In genomic region chr12:42125372-42125767, GRCh38 we compare ENCODE assay signal across 17 cellular contexts. TPM values are rescaled to one million over a fixed set of nuclear protein-coding genes. Genes with fewer than 3 reads are reported as not detected.
DNase-seq lines count a peak whose midpoint lies in the region; ATAC-seq, FAIRE-seq and TF ChIP-seq lines count a peak whose summit lies in the region.
"Had no signal": no experiment of that assay in that cellular context is flagged by ENCODE, and none has a peak within 500 bp of the region (broad histone marks: within the 10 kb centered on the region; RNA-seq: fewer than 3 reads in every experiment).

No MANE protein-coding gene starts in this region.

- H3K27ac ChIP-seq in A549 (peak overlapping the region in 1 of 2 experiments; percentile 29; a peak in 2 of 6 replicates), GM23338 (ENCODE audit: low read depth) (no peak overlapping the region), endodermal cell (ENCODE audit: low read depth, low read length) (no peak overlapping the region), adrenal gland (no peak overlapping the region)
- H3K27ac ChIP-seq: SK-N-MC had no signal

- H3K4me2 ChIP-seq in A549 (peak overlapping the region; percentile 40), GM23338 (0 out of 2 replicates have a peak overlapping the region, but pooled peaks have one; percentile 21)

- no peaks in the 10 kb centered on the region for H3F3A ChIP-seq in GM23338 (replicated peaks; ENCODE audit: low read depth)

- H3K4me3 Mint-ChIP-seq in GM23338 (no peak overlapping the region), endodermal cell (no peak overlapping the region)
- H3K4me3 Mint-ChIP-seq: activated naive CD8-positive, alpha-beta T cell; stimulated activated naive CD8-positive, alpha-beta T cell treated with anti-CD3 and anti-CD28 coated beads, Interleukin-15, amount 100 ng/mL, for 72 hours had no signal

- H3K27ac Mint-ChIP-seq in GM23338, result no peak overlapping the region
- no peak overlapping the region for H3K27ac Mint-ChIP-seq in endodermal cell
- H3K27ac Mint-ChIP-seq: stimulated activated naive CD8-positive, alpha-beta T cell treated with anti-CD3 and anti-CD28 coated beads, Interleukin-15, amount 100 ng/mL, for 72 hours had no signal

- H3K27me3 ChIP-seq in GM23338 (ENCODE audit: insufficient read depth), result no peaks in the 10 kb centered on the region
- no peaks in the 10 kb centered on the region for H3K27me3 ChIP-seq in endodermal cell (ENCODE audit: control insufficient read depth, insufficient read depth, low read length, poor library complexity, severe bottlenecking)
- no peaks in the 10 kb centered on the region for H3K27me3 ChIP-seq in adrenal gland

- no peaks in the 10 kb centered on the region for H3K36me3 ChIP-seq in GM23338 (ENCODE audit: insufficient read depth)
- no peaks in the 10 kb centered on the region for H3K36me3 ChIP-seq in endodermal cell (ENCODE audit: control insufficient read depth, insufficient read depth, low read length)
- no peaks in the 10 kb centered on the region for H3K36me3 ChIP-seq in adrenal gland (replicated peaks in 1 of 2)

- TF ChIP-seq EP300 in A549 (IDR thresholded peaks at IDR 0.05), result no peak

- H3K36me3 Mint-ChIP-seq in GM23338 (ENCODE audit: low read depth) (no peaks in the 10 kb centered on the region), endodermal cell (ENCODE audit: low read depth) (peaks cover 4% of the 10 kb centered on the region)

- H3K79me2 ChIP-seq in GM23338 (replicated peaks; ENCODE audit: insufficient read depth), result peaks cover 12% of the 10 kb centered on the region

- TF ChIP-seq RAD21 in A549 (conservative IDR thresholded peaks at IDR 0.05 in 1 of 2, IDR thresholded peaks at IDR 0.05 in 1 of 2), result no peak

- DNase-seq in A549 (ENCODE audit: low read depth in 1 of 2, low spot score in 1 of 2) (no peak), GM23338 (ENCODE audit: low spot score) (peak; percentile 35), NB4 (ENCODE audit: low read depth) (peak; percentile 32), endodermal cell (no peak), adrenal gland (no peak), GM19238 (ENCODE audit: insufficient read length, low spot score) (no peak), NCI-H2081 (lab: John Stamatoyannopoulos, UW) (no peak)
- DNase-seq: mesenchymal stem cell; NCI-H1105 treated with DMSO at 0.1 percent for 48 hours; NCI-H2227 treated with DMSO at 0.1 percent for 48 hours; stimulated activated naive CD8-positive, alpha-beta T cell treated with anti-CD3 and anti-CD28 coated beads, Interleukin-15, amount 100 ng/mL, for 72 hours had no signal

- no peaks in the 10 kb centered on the region for H3K9me2 ChIP-seq in GM23338 (ENCODE audit: insufficient read depth)

- intact Hi-C loops in adrenal gland (cut with DNase I), result loop anchor here in 1 of 2 donors (10.0 kb wide), 1 partner anchor 209 kb away; no protein-coding TSS in a partner anchor

- ATAC-seq in A549 (peak in 1 of 2 experiments; percentile 56; a peak in 3 of 6 replicates), GM23338 (peak; percentile 81), HG03354 (IDR thresholded peaks at IDR 0.05; ENCODE audit: poor library complexity, severe bottlenecking, unreplicated experiment) (no peak)
- ATAC-seq: stimulated activated naive CD8-positive, alpha-beta T cell treated with anti-CD3 and anti-CD28 coated beads, Interleukin-15, amount 100 ng/mL, for 72 hours had no signal

- H4K20me1 ChIP-seq in GM23338 (replicated peaks; ENCODE audit: insufficient read depth), result peaks cover 6% of the 10 kb centered on the region; the same call in 1 of the 2 replicates

- H3K4me3 ChIP-seq in A549, result no peak overlapping the region
- no peak overlapping the region for H3K4me3 ChIP-seq in GM23338
- H3K4me3 ChIP-seq in NB4 (ENCODE audit: low read depth, low read length), result no peak overlapping the region
- H3K4me3 ChIP-seq in endodermal cell (ENCODE audit: low read length), result peak overlapping the region; percentile 24
- no peak overlapping the region for H3K4me3 ChIP-seq in adrenal gland
- H3K4me3 ChIP-seq: SK-N-MC had no signal

- POLR2A ChIA-PET in A549 (lab: Yijun Ruan, JAX), result no interaction called here

- no peak for FAIRE-seq in A549 (lab: Jason Lieb, UNC)
- FAIRE-seq: bronchial epithelial cell, endometrium, frontal cortex had no signal

- WGBS in A549 (ENCODE audit: missing lambda C conversion rate), result 65% methylated on average over 1 of the region's 1 CpG
- WGBS in endodermal cell (ENCODE audit: insufficient coverage in 1 of 2, insufficient read length in 1 of 2), 2 experiments, result 9 to 14% methylated on average over 1 of the region's 1 CpG
- 45 to 68% (median 48%) methylated on average over 1 of the region's 1 CpG for WGBS in adrenal gland, 4 donors

- H3K27me3 Mint-ChIP-seq in GM23338 (ENCODE audit: insufficient read depth, low read depth, poor library complexity) (no peaks in the 10 kb centered on the region), endodermal cell (ENCODE audit: insufficient read depth) (no peaks in the 10 kb centered on the region)
- H3K27me3 Mint-ChIP-seq: activated naive CD8-positive, alpha-beta T cell; stimulated activated naive CD8-positive, alpha-beta T cell treated with anti-CD3 and anti-CD28 coated beads, Interleukin-15, amount 100 ng/mL, for 72 hours had no signal

- CTCF ChIA-PET in A549 (lab: Yijun Ruan, JAX), result interaction anchor here (0.9 to 4.4 kb wide), 6 partner anchors 21 to 247 kb away, joined by 3 to 14 read pairs (median 6); no protein-coding TSS in a partner anchor

- TF ChIP-seq CTCF in A549 (IDR thresholded peaks at IDR 0.05) (no peak), GM23338 (conservative IDR thresholded peaks at IDR 0.05; ENCODE audit: low read depth in 2 of 2) (no peak), NB4 (IDR thresholded peaks at IDR 0.05; ENCODE audit: low read depth, low read length) (no peak), endodermal cell (conservative IDR thresholded peaks at IDR 0.05) (no peak), adrenal gland (IDR thresholded peaks at IDR 0.05) (no peak)

- H3K9me3 Mint-ChIP-seq in GM23338 (no peaks in the 10 kb centered on the region), endodermal cell (no peaks in the 10 kb centered on the region)
- H3K9me3 Mint-ChIP-seq: stimulated activated naive CD8-positive, alpha-beta T cell treated with anti-CD3 and anti-CD28 coated beads, Interleukin-15, amount 100 ng/mL, for 72 hours had no signal

- H3K9me3 ChIP-seq in A549 (no peaks in the 10 kb centered on the region), endodermal cell (ENCODE audit: control insufficient read depth, low read length) (no peaks in the 10 kb centered on the region), adrenal gland (replicated peaks in 1 of 3) (no peaks in the 10 kb centered on the region)

- H3K4me1 ChIP-seq in A549 (peaks cover 58% of the 10 kb centered on the region), GM23338 (ENCODE audit: insufficient read depth) (peaks cover 21% of the 10 kb centered on the region), endodermal cell (ENCODE audit: control insufficient read depth, insufficient read depth, low read length) (peaks cover 3% of the 10 kb centered on the region), adrenal gland (replicated peaks in 1 of 2) (peaks cover under 1 to 7% of the 10 kb centered on the region in 2 donors)

- TF ChIP-seq POLR2A in A549 (IDR thresholded peaks at IDR 0.05; ENCODE audit: low read length) (no peak), NB4 (IDR thresholded peaks at IDR 0.05; ENCODE audit: extremely low read depth, insufficient read length) (no peak), adrenal gland (IDR thresholded peaks at IDR 0.05) (no peak)

- H2AFZ ChIP-seq in GM23338, result no peak overlapping the region

- no peak overlapping the region for H3K9ac ChIP-seq in endodermal cell (ENCODE audit: extremely low read depth, low read length, poor library complexity, severe bottlenecking)

- H3K4me1 Mint-ChIP-seq in GM23338, result peaks cover 11% of the 10 kb centered on the region
- peaks cover 24% of the 10 kb centered on the region for H3K4me1 Mint-ChIP-seq in endodermal cell

TF ChIP-seq in A549, 52 proteins besides CTCF, POLR2A, EP300 and RAD21:
- TF ChIP-seq KDM1A (IDR thresholded peaks at IDR 0.05; ENCODE audit: low read depth) (no peak), HOXA7 (CRISPR knock-in tag; IDR thresholded peaks at IDR 0.05) (no peak)

TF ChIP-seq in GM23338, 12 proteins besides CTCF, POLR2A, EP300 and RAD21 (continues in another document):
- TF ChIP-seq ZNF114 (CRISPR knock-in tag; IDR thresholded peaks at IDR 0.05) (no peak), CREB1 (CRISPR knock-in tag; IDR thresholded peaks at IDR 0.05; ENCODE audit: low read depth) (no peak), JUNB (IDR thresholded peaks at IDR 0.05; ENCODE audit: unreplicated experiment) (no peak), ETS1 (IDR thresholded peaks at IDR 0.05) (no peak), EZH2 (IDR thresholded peaks at IDR 0.05; ENCODE audit: low read depth, unreplicated experiment) (no peak)

RNA-seq across cellular contexts. Expression of gene GXYLT1, which starts 19.3 kb away (rescaled TPM):
- polyA plus RNA-seq in A549 (2011; rRNA removed) (19.3 and 25.0 TPM in 2 replicates), A549 (2017; fragmentation: RNase III; extraction: RNeasy Plus Mini Kit Qiagen cat#74134 plus additional on column Dnase treatment) (11.2 to 12.9 TPM (median 11.6 TPM) in 3 replicates), GM23338 (2016; fragmentation: Nextera tagmentation; extraction: Ambion mirVana) (3.7 and 3.9 TPM in 2 replicates), adrenal gland (10 to 100 TPM in 1 of 3 donors, 1 to 10 TPM in 2; 1.6 to 13.1 (median 2.8) TPM)
- 4.5 and 5.4 TPM in 2 replicates for polyA plus RNA-seq in A549 (2012; cell fraction: cytosol; rRNA removed)
- 3.9 and 4.7 TPM in 2 replicates for polyA plus RNA-seq in A549 (2012; cell fraction: nucleus; rRNA removed)
- polyA minus RNA-seq in A549 (2011; rRNA and poly(A)+ RNA removed), result 4.9 and 7.4 TPM in 2 replicates
- total RNA-seq in GM23338 (2014; rRNA removed; shearing (Covaris generic)), result 9.9 and 13.4 TPM in 2 replicates
- total RNA-seq in endodermal cell (10 to 100 TPM; 29.2 to 36.6 TPM), adrenal gland (10 to 100 TPM in 2 of 8 donors, 1 to 10 TPM in 6; 6.9 to 11.9 (median 9.7) TPM)
- polyA plus RNA-seq in endodermal cell (2013, experiment 1 of 2), result 16.2 TPM
- polyA plus RNA-seq in endodermal cell (2013, experiment 2 of 2), result 17.7 TPM

Comparison
In these comparisons a context has a peak if more than half of its experiments do, and no peak if none do; other contexts are left out.
1. DNase-seq: peak in GM23338 (single experiment) and NB4 (single experiment); none in A549 (0 of 2), endodermal cell (single experiment), adrenal gland (0 of 7), GM19238 (single experiment) and NCI-H2081 (0 of 2).